Comparison of ENCODE assay signal across 2 cellular contexts in genomic region chr17:38914741-38915638, GRCh38.
TF ChIP-seq lines count a peak whose summit lies in the region.

No MANE protein-coding gene starts in this region.

TF ChIP-seq in GM23338, 12 proteins besides CTCF, POLR2A, EP300 and RAD21 (continued from another document):
- TF ChIP-seq, protein P1, sequence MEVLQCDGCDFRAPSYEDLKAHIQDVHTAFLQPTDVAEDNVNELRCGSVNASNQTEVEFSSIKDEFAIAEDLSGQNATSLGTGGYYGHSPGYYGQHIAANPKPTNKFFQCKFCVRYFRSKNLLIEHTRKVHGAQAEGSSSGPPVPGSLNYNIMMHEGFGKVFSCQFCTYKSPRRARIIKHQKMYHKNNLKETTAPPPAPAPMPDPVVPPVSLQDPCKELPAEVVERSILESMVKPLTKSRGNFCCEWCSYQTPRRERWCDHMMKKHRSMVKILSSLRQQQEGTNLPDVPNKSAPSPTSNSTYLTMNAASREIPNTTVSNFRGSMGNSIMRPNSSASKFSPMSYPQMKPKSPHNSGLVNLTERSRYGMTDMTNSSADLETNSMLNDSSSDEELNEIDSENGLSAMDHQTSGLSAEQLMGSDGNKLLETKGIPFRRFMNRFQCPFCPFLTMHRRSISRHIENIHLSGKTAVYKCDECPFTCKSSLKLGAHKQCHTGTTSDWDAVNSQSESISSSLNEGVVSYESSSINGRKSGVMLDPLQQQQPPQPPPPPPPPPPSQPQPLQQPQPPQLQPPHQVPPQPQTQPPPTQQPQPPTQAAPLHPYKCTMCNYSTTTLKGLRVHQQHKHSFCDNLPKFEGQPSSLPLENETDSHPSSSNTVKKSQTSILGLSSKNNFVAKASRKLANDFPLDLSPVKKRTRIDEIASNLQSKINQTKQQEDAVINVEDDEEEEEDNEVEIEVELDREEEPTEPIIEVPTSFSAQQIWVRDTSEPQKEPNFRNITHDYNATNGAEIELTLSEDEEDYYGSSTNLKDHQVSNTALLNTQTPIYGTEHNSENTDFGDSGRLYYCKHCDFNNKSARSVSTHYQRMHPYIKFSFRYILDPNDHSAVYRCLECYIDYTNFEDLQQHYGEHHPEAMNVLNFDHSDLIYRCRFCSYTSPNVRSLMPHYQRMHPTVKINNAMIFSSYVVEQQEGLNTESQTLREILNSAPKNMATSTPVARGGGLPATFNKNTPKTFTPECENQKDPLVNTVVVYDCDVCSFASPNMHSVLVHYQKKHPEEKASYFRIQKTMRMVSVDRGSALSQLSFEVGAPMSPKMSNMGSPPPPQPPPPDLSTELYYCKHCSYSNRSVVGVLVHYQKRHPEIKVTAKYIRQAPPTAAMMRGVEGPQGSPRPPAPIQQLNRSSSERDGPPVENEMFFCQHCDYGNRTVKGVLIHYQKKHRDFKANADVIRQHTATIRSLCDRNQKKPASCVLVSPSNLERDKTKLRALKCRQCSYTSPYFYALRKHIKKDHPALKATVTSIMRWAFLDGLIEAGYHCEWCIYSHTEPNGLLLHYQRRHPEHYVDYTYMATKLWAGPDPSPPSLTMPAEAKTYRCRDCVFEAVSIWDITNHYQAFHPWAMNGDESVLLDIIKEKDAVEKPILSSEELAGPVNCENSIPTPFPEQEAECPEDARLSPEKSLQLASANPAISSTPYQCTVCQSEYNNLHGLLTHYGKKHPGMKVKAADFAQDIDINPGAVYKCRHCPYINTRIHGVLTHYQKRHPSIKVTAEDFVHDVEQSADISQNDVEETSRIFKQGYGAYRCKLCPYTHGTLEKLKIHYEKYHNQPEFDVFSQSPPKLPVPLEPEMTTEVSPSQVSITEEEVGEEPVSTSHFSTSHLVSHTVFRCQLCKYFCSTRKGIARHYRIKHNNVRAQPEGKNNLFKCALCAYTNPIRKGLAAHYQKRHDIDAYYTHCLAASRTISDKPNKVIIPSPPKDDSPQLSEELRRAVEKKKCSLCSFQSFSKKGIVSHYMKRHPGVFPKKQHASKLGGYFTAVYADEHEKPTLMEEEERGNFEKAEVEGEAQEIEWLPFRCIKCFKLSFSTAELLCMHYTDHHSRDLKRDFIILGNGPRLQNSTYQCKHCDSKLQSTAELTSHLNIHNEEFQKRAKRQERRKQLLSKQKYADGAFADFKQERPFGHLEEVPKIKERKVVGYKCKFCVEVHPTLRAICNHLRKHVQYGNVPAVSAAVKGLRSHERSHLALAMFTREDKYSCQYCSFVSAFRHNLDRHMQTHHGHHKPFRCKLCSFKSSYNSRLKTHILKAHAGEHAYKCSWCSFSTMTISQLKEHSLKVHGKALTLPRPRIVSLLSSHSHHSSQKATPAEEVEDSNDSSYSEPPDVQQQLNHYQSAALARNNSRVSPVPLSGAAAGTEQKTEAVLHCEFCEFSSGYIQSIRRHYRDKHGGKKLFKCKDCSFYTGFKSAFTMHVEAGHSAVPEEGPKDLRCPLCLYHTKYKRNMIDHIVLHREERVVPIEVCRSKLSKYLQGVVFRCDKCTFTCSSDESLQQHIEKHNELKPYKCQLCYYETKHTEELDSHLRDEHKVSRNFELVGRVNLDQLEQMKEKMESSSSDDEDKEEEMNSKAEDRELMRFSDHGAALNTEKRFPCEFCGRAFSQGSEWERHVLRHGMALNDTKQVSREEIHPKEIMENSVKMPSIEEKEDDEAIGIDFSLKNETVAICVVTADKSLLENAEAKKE (CRISPR knock-in tag; IDR thresholded peaks at IDR 0.05), result no peak
- no peak for TF ChIP-seq ZNF114 (CRISPR knock-in tag; IDR thresholded peaks at IDR 0.05)
- no peak for TF ChIP-seq EZH2phosphoT487 (IDR thresholded peaks at IDR 0.05; ENCODE audit: unreplicated experiment)
- TF ChIP-seq ZNF331 (CRISPR knock-in tag; IDR thresholded peaks at IDR 0.05; ENCODE audit: low read depth), result no peak
- TF ChIP-seq JUNB (IDR thresholded peaks at IDR 0.05; ENCODE audit: unreplicated experiment), result no peak
- TF ChIP-seq, protein P2, sequence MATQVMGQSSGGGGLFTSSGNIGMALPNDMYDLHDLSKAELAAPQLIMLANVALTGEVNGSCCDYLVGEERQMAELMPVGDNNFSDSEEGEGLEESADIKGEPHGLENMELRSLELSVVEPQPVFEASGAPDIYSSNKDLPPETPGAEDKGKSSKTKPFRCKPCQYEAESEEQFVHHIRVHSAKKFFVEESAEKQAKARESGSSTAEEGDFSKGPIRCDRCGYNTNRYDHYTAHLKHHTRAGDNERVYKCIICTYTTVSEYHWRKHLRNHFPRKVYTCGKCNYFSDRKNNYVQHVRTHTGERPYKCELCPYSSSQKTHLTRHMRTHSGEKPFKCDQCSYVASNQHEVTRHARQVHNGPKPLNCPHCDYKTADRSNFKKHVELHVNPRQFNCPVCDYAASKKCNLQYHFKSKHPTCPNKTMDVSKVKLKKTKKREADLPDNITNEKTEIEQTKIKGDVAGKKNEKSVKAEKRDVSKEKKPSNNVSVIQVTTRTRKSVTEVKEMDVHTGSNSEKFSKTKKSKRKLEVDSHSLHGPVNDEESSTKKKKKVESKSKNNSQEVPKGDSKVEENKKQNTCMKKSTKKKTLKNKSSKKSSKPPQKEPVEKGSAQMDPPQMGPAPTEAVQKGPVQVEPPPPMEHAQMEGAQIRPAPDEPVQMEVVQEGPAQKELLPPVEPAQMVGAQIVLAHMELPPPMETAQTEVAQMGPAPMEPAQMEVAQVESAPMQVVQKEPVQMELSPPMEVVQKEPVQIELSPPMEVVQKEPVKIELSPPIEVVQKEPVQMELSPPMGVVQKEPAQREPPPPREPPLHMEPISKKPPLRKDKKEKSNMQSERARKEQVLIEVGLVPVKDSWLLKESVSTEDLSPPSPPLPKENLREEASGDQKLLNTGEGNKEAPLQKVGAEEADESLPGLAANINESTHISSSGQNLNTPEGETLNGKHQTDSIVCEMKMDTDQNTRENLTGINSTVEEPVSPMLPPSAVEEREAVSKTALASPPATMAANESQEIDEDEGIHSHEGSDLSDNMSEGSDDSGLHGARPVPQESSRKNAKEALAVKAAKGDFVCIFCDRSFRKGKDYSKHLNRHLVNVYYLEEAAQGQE (IDR thresholded peaks at IDR 0.05; ENCODE audit: unreplicated experiment), result no peak
- no peak for TF ChIP-seq ETS1 (IDR thresholded peaks at IDR 0.05)
- TF ChIP-seq EZH2 (IDR thresholded peaks at IDR 0.05; ENCODE audit: low read depth, unreplicated experiment), result no peak
- TF ChIP-seq POLR2AphosphoS5 (IDR thresholded peaks at IDR 0.05; ENCODE audit: low read depth), result no peak
- TF ChIP-seq NANOG (IDR thresholded peaks at IDR 0.05; ENCODE audit: borderline replicate concordance), result no peak
TF ChIP-seq in GM23338: peak in this region for 0.

TF ChIP-seq in SK-N-SH treated with all-trans-retinoic acid at 6 μM for 48 hours, 23 proteins besides CTCF, POLR2A, EP300 and RAD21 (continued from another document):
- TF ChIP-seq, protein P3, sequence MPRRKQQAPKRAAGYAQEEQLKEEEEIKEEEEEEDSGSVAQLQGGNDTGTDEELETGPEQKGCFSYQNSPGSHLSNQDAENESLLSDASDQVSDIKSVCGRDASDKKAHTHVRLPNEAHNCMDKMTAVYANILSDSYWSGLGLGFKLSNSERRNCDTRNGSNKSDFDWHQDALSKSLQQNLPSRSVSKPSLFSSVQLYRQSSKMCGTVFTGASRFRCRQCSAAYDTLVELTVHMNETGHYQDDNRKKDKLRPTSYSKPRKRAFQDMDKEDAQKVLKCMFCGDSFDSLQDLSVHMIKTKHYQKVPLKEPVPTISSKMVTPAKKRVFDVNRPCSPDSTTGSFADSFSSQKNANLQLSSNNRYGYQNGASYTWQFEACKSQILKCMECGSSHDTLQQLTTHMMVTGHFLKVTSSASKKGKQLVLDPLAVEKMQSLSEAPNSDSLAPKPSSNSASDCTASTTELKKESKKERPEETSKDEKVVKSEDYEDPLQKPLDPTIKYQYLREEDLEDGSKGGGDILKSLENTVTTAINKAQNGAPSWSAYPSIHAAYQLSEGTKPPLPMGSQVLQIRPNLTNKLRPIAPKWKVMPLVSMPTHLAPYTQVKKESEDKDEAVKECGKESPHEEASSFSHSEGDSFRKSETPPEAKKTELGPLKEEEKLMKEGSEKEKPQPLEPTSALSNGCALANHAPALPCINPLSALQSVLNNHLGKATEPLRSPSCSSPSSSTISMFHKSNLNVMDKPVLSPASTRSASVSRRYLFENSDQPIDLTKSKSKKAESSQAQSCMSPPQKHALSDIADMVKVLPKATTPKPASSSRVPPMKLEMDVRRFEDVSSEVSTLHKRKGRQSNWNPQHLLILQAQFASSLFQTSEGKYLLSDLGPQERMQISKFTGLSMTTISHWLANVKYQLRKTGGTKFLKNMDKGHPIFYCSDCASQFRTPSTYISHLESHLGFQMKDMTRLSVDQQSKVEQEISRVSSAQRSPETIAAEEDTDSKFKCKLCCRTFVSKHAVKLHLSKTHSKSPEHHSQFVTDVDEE (CRISPR knock-in tag; IDR thresholded peaks at IDR 0.05), result no peak
- TF ChIP-seq RARB (CRISPR knock-in tag; IDR thresholded peaks at IDR 0.05), result no peak
- no peak for TF ChIP-seq ZNF8 (CRISPR knock-in tag; IDR thresholded peaks at IDR 0.05)
- TF ChIP-seq OSR1 (CRISPR knock-in tag; IDR thresholded peaks at IDR 0.05), result no peak
- TF ChIP-seq GLIS3 (CRISPR knock-in tag; IDR thresholded peaks at IDR 0.05), result no peak
